24 cellular contexts compared by ENCODE assay signal in the genomic region with DNA sequence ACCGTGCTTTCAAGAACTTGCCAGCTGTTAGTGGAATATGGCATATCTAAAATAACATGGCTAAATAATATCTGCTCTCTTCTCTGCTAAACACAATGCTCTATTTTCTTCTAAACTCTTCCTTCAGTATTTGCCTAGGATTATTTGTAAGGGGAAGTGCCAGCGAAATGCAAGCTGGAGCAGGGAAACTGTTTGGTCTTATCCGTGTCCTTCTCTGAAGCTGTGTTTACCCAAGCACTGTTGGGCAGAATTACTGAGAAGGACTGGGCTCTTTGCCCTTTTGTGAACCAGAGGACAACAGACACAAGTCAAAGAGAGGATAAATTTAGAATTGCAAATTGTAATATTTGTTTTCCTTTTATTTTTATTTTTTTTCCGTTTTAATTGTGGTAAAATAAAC. TPM values are rescaled to one million over a fixed set of nuclear protein-coding genes. Genes with fewer than 3 reads are reported as not detected.
DNase-seq lines count a peak whose midpoint lies in the region; ATAC-seq and TF ChIP-seq lines count a peak whose summit lies in the region.
"Had no signal": no experiment of that assay in that cellular context is flagged by ENCODE, and none has a peak within 500 bp of the region (broad histone marks: within the 10 kb centered on the region; RNA-seq: fewer than 3 reads in every experiment).

No MANE protein-coding gene starts in this region.

- no peak overlapping the region for H3K4me3 Mint-ChIP-seq in natural killer cell

- H3K27me3 Mint-ChIP-seq in natural killer cell (ENCODE audit: low read depth in 2 of 2): no peaks in the 10 kb centered on the region

- no peaks in the 10 kb centered on the region for H3K9me2 ChIP-seq in PC-3 (replicated peaks; ENCODE audit: low read length)

- intact Hi-C loops in left lung (cut with DNase I) (no loop called here), PC-3 (cut with micrococcal nuclease) (no loop called here), natural killer cell (cut with micrococcal nuclease) (no loop called here)

- no peaks in the 10 kb centered on the region for H3F3A ChIP-seq in PC-3 (ENCODE audit: low read length, unreplicated experiment)

- no peak overlapping the region for H3K4me3 ChIP-seq in left lung
- H3K4me3 ChIP-seq in PC-3 (ENCODE audit: low read length): no peak overlapping the region
- H3K4me3 ChIP-seq: skin epidermis, testis had no signal

- H3K79me2 ChIP-seq in PC-3 (ENCODE audit: low read length): no peaks in the 10 kb centered on the region

- H3K9me3 Mint-ChIP-seq in natural killer cell: no peaks in the 10 kb centered on the region

- H3K36me3 Mint-ChIP-seq in natural killer cell: no peaks in the 10 kb centered on the region

- ATAC-seq in left lung: peak; percentile 87
- ATAC-seq in PC-3: no peak; the same call in 1 of the 2 replicates
- ATAC-seq in natural killer cell: no peak

- H3K36me3 ChIP-seq in left lung (no peaks in the 10 kb centered on the region), PC-3 (ENCODE audit: low read depth, low read length) (no peaks in the 10 kb centered on the region)

- H3K9me3 ChIP-seq in left lung: no peaks in the 10 kb centered on the region
- H3K9me3 ChIP-seq in PC-3 (ENCODE audit: low read length): no peaks in the 10 kb centered on the region
- H3K9me3 ChIP-seq: testis had no signal

- CTCF ChIA-PET in PC-3 (lab: Charles Lee): no interaction called here

- DNase-seq in NCI-H510A treated with DMSO at 0.1 percent for 48 hours (lab: John Stamatoyannopoulos, UW) (peak; percentile 8), NCI-H510A (lab: John Stamatoyannopoulos, UW) (no peak), NCI-H69 (lab: John Stamatoyannopoulos, UW) (peak; percentile 7), left lung (no peak), substantia nigra (lab: John Stamatoyannopoulos, UW) (peak in 15 of 49 donors; percentile 0 to 39 (median 6)), NCI-H2171 treated with DMSO at 0.1 percent for 48 hours (lab: John Stamatoyannopoulos, UW) (no peak), PC-3 (no peak), natural killer cell (no peak)
- DNase-seq: activated CD4-positive, alpha-beta T cell treated with anti-CD3 and anti-CD28 coated beads for 48 hours; activated CD8-positive, alpha-beta memory T cell treated with anti-CD3 and anti-CD28 coated beads, Interleukin-2, amount 50 U/mL, for 48 hours; activated naive CD4-positive, alpha-beta T cell; cerebellar nuclear complex; DMS79; Karpas-422; NCI-H1105; NK-92 treated with Interleukin-12 subunit alpha and Interleukin-12 subunit beta, amount 100 ng/mL, for 24 hours; RPMI8226; stimulated activated CD4-positive, alpha-beta T cell treated with anti-CD3 and anti-CD28 coated beads, Interleukin-4, amount 100 ng/mL, for 4 hours; SW 1271; testis had no signal

- no peak overlapping the region for H3K27ac Mint-ChIP-seq in natural killer cell

- no peak overlapping the region for H3K9ac ChIP-seq in PC-3 (ENCODE audit: low read length)

- H3K27me3 ChIP-seq in left lung (no peaks in the 10 kb centered on the region), PC-3 (ENCODE audit: low read length) (no peaks in the 10 kb centered on the region)
- H3K27me3 ChIP-seq: testis had no signal

- no peaks in the 10 kb centered on the region for H3K4me1 Mint-ChIP-seq in natural killer cell

- no peak overlapping the region for H3K4me2 ChIP-seq in PC-3 (ENCODE audit: low read length)

- no peak overlapping the region for H3K27ac ChIP-seq in left lung
- H3K27ac ChIP-seq in substantia nigra (ENCODE audit: low read depth, low read length, poor library complexity, severe bottlenecking): peak overlapping the region; percentile 59
- no peak overlapping the region for H3K27ac ChIP-seq in PC-3 (ENCODE audit: low read length)
- H3K27ac ChIP-seq: skin epidermis, testis had no signal

- no peaks in the 10 kb centered on the region for H4K20me1 ChIP-seq in PC-3 (ENCODE audit: low read length)

- no peak overlapping the region for H2AFZ ChIP-seq in PC-3 (ENCODE audit: low read length)

- BruUV-seq in PC-3 (replicated peaks; lab: Mats Ljungman, UMichigan): no TSS peak

- POLR2A ChIA-PET in PC-3 (lab: Charles Lee; ENCODE audit: unreplicated experiment): no interaction called here

- TF ChIP-seq CTCF in left lung (IDR thresholded peaks at IDR 0.05) (no peak), PC-3 (conservative IDR thresholded peaks at IDR 0.05; ENCODE audit: low read depth, low read length) (no peak), natural killer cell (IDR thresholded peaks at IDR 0.05) (no peak)

- H3K4me1 ChIP-seq in left lung: no peaks in the 10 kb centered on the region
- H3K4me1 ChIP-seq in PC-3 (ENCODE audit: insufficient read depth, low read length): no peaks in the 10 kb centered on the region
- H3K4me1 ChIP-seq: testis had no signal

RNA-seq across cellular contexts. Expression of gene CPO, which starts 23.6 kb away (rescaled TPM):
- total RNA-seq in left lung (under 1 TPM; 0.20 to 0.37 TPM), PC-3 (2014; rRNA removed) (not detected in 2 replicates), natural killer cell (not detected)
- total RNA-seq: A673, fibroblast of villous mesenchyme, HT-29 had no signal

Comparison
In these comparisons a context has a peak if more than half of its experiments do, and no peak if none do; other contexts are left out.
1. DNase-seq: peak in NCI-H510A treated with DMSO at 0.1 percent for 48 hours (single experiment) and NCI-H69 (single experiment); none in NCI-H510A (single experiment), left lung (0 of 2), NCI-H2171 treated with DMSO at 0.1 percent for 48 hours (single experiment), PC-3 (single experiment) and natural killer cell (single experiment).